19 cellular contexts compared by ENCODE assay signal in the genomic region with DNA sequence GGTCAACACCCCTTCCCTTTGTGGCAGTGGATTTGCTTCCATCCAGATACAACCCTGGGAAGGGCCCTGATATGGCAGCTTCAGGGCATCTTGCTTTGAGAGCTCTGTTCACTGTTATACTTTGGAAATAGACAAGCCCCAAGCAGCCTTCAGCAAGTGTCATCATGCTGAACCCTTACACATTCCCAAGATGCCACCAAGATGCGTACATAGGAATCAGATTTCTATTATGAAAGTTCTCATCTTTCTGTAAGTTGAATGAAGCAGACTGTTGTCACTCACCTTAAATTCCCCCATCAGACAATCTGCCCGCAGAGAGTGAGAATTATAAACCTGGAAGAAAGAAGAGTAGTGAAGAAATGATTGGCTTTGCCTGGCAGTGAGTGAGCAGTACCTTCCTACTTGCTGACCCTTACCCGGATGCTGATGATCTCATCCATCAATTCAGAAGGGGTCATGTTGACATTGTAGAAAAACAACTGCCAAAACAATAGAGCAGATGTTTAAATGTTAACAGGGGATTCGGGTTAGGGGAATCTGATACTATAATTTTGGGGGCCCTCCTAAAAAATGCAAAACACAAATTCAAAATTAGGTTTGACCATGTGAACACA.
DNase-seq lines count a peak whose midpoint lies in the region; ATAC-seq, FAIRE-seq and TF ChIP-seq lines count a peak whose summit lies in the region.
"Had no signal": no experiment of that assay in that cellular context is flagged by ENCODE, and none has a peak within 500 bp of the region (broad histone marks: within the 10 kb centered on the region; RNA-seq: fewer than 3 reads in every experiment).

No MANE protein-coding gene starts in this region.

- 48 to 71% methylated on average over 2 to 4 of the region's 4 CpGs for WGBS in gastroesophageal sphincter (ENCODE audit: low coverage in 1 of 2), 2 donors

- peaks cover 90% of the 10 kb centered on the region for H3K36me3 Mint-ChIP-seq in MCF 10A (ENCODE audit: insufficient read depth, unreplicated experiment)
- H3K36me3 Mint-ChIP-seq in stimulated activated effector memory CD8-positive, alpha-beta T cell treated with anti-CD3 and anti-CD28 coated beads, Interleukin-12 subunit alpha, Interleukin-12 subunit beta, amount 100 ng/mL, for 72 hours = no peaks in the 10 kb centered on the region
- H3K36me3 Mint-ChIP-seq: activated naive CD8-positive, alpha-beta T cell had no signal

- POLR2A ChIA-PET in MCF 10A (lab: Yijun Ruan, JAX) = interaction anchor here (1.7 to 1.9 kb wide), 4 partner anchors 15 to 79 kb away, joined by 4 to 6 read pairs (median 4); partner anchors contain the start of gene MYOF

- no peaks in the 10 kb centered on the region for H3K36me3 ChIP-seq in breast epithelium
- peaks cover 74% of the 10 kb centered on the region for H3K36me3 ChIP-seq in adipocyte (ENCODE audit: control insufficient read depth, insufficient read depth, low read length, severe bottlenecking)
- peaks cover 0 to 76% of the 10 kb centered on the region in 2 donors for H3K36me3 ChIP-seq in gastroesophageal sphincter

- H3K27ac Mint-ChIP-seq in MCF 10A (ENCODE audit: low read depth, unreplicated experiment) = peak overlapping the region; percentile 74
- H3K27ac Mint-ChIP-seq in stimulated activated effector memory CD8-positive, alpha-beta T cell treated with anti-CD3 and anti-CD28 coated beads, Interleukin-12 subunit alpha, Interleukin-12 subunit beta, amount 100 ng/mL, for 72 hours = peak overlapping the region; percentile 48
- H3K27ac Mint-ChIP-seq: activated CD8-positive, alpha-beta T cell treated with anti-CD3 and anti-CD28 coated beads for 36 hours; activated naive CD8-positive, alpha-beta T cell had no signal

- TF ChIP-seq POLR2A in breast epithelium (IDR thresholded peaks at IDR 0.05) = no peak
- TF ChIP-seq POLR2A in gastroesophageal sphincter (IDR thresholded peaks at IDR 0.05) = no peak

- no peaks in the 10 kb centered on the region for H3K9me3 Mint-ChIP-seq in MCF 10A (ENCODE audit: unreplicated experiment)
- no peaks in the 10 kb centered on the region for H3K9me3 Mint-ChIP-seq in stimulated activated effector memory CD8-positive, alpha-beta T cell treated with anti-CD3 and anti-CD28 coated beads, Interleukin-12 subunit alpha, Interleukin-12 subunit beta, amount 100 ng/mL, for 72 hours
- H3K9me3 Mint-ChIP-seq: activated CD8-positive, alpha-beta T cell treated with anti-CD3 and anti-CD28 coated beads for 36 hours had no signal

- CTCF ChIA-PET in MCF 10A (lab: Yijun Ruan, JAX) = interaction anchor here (0.7 to 2.0 kb wide), 4 partner anchors 11 to 28 kb away, joined by 3 to 6 read pairs (median 5); no protein-coding TSS in a partner anchor

- H3K4me3 ChIP-seq in breast epithelium (no peak overlapping the region), adipocyte (ENCODE audit: low read length) (no peak overlapping the region), gastroesophageal sphincter (no peak overlapping the region)
- H3K4me3 ChIP-seq: GM23248 had no signal

- ATAC-seq in gastroesophageal sphincter = no peak
- ATAC-seq in stimulated activated effector memory CD8-positive, alpha-beta T cell treated with anti-CD3 and anti-CD28 coated beads, Interleukin-12 subunit alpha, Interleukin-12 subunit beta, amount 100 ng/mL, for 72 hours = no peak
- ATAC-seq: activated CD8-positive, alpha-beta T cell treated with anti-CD3 and anti-CD28 coated beads for 36 hours had no signal

- FAIRE-seq in D721Med (lab: Jason Lieb, UNC) = no peak

- no peaks in the 10 kb centered on the region for H3K27me3 ChIP-seq in breast epithelium
- H3K27me3 ChIP-seq in adipocyte (replicated peaks; ENCODE audit: control insufficient read depth, insufficient read depth, low read length) = no peaks in the 10 kb centered on the region
- H3K27me3 ChIP-seq in gastroesophageal sphincter = no peaks in the 10 kb centered on the region

- H3K9me3 ChIP-seq in breast epithelium (no peaks in the 10 kb centered on the region), adipocyte (ENCODE audit: control insufficient read depth, low read length) (no peaks in the 10 kb centered on the region), gastroesophageal sphincter (no peaks in the 10 kb centered on the region)

- TF ChIP-seq EP300 in gastroesophageal sphincter (IDR thresholded peaks at IDR 0.05) = no peak

- H3K4me3 Mint-ChIP-seq in MCF 10A (ENCODE audit: unreplicated experiment) = no peak overlapping the region
- H3K4me3 Mint-ChIP-seq in stimulated activated effector memory CD8-positive, alpha-beta T cell treated with anti-CD3 and anti-CD28 coated beads, Interleukin-12 subunit alpha, Interleukin-12 subunit beta, amount 100 ng/mL, for 72 hours = no peak overlapping the region
- H3K4me3 Mint-ChIP-seq: activated CD8-positive, alpha-beta T cell treated with anti-CD3 and anti-CD28 coated beads for 36 hours; activated naive CD8-positive, alpha-beta T cell had no signal

- H3K27me3 Mint-ChIP-seq in MCF 10A (ENCODE audit: insufficient read depth, unreplicated experiment) = no peaks in the 10 kb centered on the region
- H3K27me3 Mint-ChIP-seq: activated CD8-positive, alpha-beta T cell treated with anti-CD3 and anti-CD28 coated beads for 36 hours; activated naive CD8-positive, alpha-beta T cell had no signal

- H3K27ac ChIP-seq in breast epithelium = peak overlapping the region in 1 of 2 donors; percentile 53
- peak overlapping the region in 3 of 4 donors; percentile 28 to 55 (median 29) for H3K27ac ChIP-seq in gastroesophageal sphincter
- H3K27ac ChIP-seq: GM23248 had no signal

- BruUV-seq in MCF 10A (replicated peaks; lab: Mats Ljungman, UMichigan) = no TSS peak

- DNase-seq in MCF 10A (ENCODE audit: unreplicated experiment) (no peak), breast epithelium (ENCODE audit: low spot score in 2 of 2) (no peak), adipocyte (ENCODE audit: low read depth) (peak; percentile 33), head of caudate nucleus (no peak), D721Med (ENCODE audit: insufficient read length, low spot score) (no peak)
- DNase-seq in stimulated activated effector memory CD8-positive, alpha-beta T cell treated with anti-CD3 and anti-CD28 coated beads, Interleukin-12 subunit alpha, Interleukin-12 subunit beta, amount 100 ng/mL, for 72 hours (ENCODE audit: low spot score in 2 of 2) = no peak
- DNase-seq in activated CD8-positive, alpha-beta memory T cell treated with anti-CD3 and anti-CD28 coated beads for 24 hours = no peak
- DNase-seq: activated CD8-positive, alpha-beta T cell treated with anti-CD3 and anti-CD28 coated beads for 36 hours; activated T-cell treated with anti-CD3 and anti-CD28 coated beads, Interleukin-2, amount 50 U/mL, for 48 hours; DND-41; GM23248; hypothalamus; NCI-H187 treated with DMSO at 0.1 percent for 48 hours; NCI-H524 treated with DMSO at 0.1 percent for 48 hours; retina; SIG-M5; stimulated activated naive CD4-positive, alpha-beta T cell treated with Interleukin-2 at 50 U/mL for 16 hours had no signal

- no peak overlapping the region for H3K9ac ChIP-seq in adipocyte (ENCODE audit: low read length)
- H3K9ac ChIP-seq: GM23248 had no signal

- TF ChIP-seq CTCF in MCF 10A (IDR thresholded peaks at IDR 0.05; ENCODE audit: unreplicated experiment) (no peak), breast epithelium (IDR thresholded peaks at IDR 0.05) (no peak), gastroesophageal sphincter (IDR thresholded peaks at IDR 0.05) (no peak), D721Med (IDR thresholded peaks at IDR 0.05; ENCODE audit: insufficient read depth, missing control alignments) (no peak)

- intact Hi-C loops in MCF 10A (cut with micrococcal nuclease) = no loop called here
- intact Hi-C loops in breast epithelium (cut with DNase I; ENCODE audit: low total_unique reads) = no loop called here
- intact Hi-C loops in head of caudate nucleus (cut with DNase I) = no loop called here

- H3K4me1 Mint-ChIP-seq in MCF 10A (ENCODE audit: insufficient read depth, unreplicated experiment) = no peaks in the 10 kb centered on the region
- H3K4me1 Mint-ChIP-seq in stimulated activated effector memory CD8-positive, alpha-beta T cell treated with anti-CD3 and anti-CD28 coated beads, Interleukin-12 subunit alpha, Interleukin-12 subunit beta, amount 100 ng/mL, for 72 hours = peaks cover 2% of the 10 kb centered on the region

- no peaks in the 10 kb centered on the region for H3K4me1 ChIP-seq in breast epithelium
- peaks cover 5% of the 10 kb centered on the region for H3K4me1 ChIP-seq in adipocyte (ENCODE audit: control insufficient read depth, insufficient read depth, low read length)
- peaks cover 0 to 18% (median 3%) of the 10 kb centered on the region in 3 donors for H3K4me1 ChIP-seq in gastroesophageal sphincter
